18 cellular contexts compared by ENCODE assay signal in the genomic region with DNA sequence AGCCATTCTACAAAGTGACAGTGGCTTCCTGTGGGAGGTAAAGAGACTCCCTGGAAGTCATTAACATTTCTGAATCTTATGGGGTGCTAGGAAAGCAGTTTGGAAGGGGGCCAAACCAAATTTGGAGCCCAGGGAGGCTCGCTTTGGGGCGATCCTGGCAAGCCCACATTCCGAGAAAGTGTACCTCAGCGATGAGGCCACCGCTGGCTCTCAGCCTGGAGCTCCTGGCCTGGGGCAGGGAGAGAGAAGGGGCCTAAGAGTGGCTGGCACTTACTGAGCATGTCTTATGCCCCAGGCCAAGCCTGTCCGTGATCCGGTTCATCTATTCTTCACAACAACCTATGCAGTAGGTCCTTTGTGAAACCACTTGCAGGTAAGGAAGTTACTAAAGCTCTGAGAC.
"Had no signal": no experiment of that assay in that cellular context is flagged by ENCODE, and none has a peak within 500 bp of the region (broad histone marks: within the 10 kb centered on the region; RNA-seq: fewer than 3 reads in every experiment).

No MANE protein-coding gene starts in this region.

- H3K4me3 Mint-ChIP-seq: activated naive CD8-positive, alpha-beta T cell treated with anti-CD3 and anti-CD28 coated beads, Interleukin-2, amount 50 U/mL, for 24 hours; nephron had no signal

- DNase-seq: activated CD4-positive, alpha-beta T cell treated with anti-CD3 and anti-CD28 coated beads, Interleukin-2, amount 50 U/mL, for 4 hours; activated naive CD4-positive, alpha-beta T cell treated with Interleukin-2 at 50 U/mL for 16 hours; activated naive CD8-positive, alpha-beta T cell treated with anti-CD3 and anti-CD28 coated beads, Interleukin-2, amount 50 U/mL, for 24 hours; activated T-cell treated with anti-CD3 and anti-CD28 coated beads for 4 hours; heart right ventricle; left ventricle myocardium inferior; mesendoderm; occipital lobe; psoas muscle; right lobe of liver; stimulated activated CD4-positive, alpha-beta T cell treated with anti-CD3 and anti-CD28 coated beads, Interleukin-4, amount 100 ng/mL, for 4 hours; stimulated activated CD8-positive, alpha-beta memory T cell treated with anti-CD3 and anti-CD28 coated beads, Interleukin-4, amount 100 ng/mL, for 48 hours; stimulated activated naive CD4-positive, alpha-beta T cell treated with Interleukin-2 at 50 U/mL for 16 hours; substantia nigra; transverse colon had no signal

- H3K4me1 Mint-ChIP-seq: activated naive CD8-positive, alpha-beta T cell treated with anti-CD3 and anti-CD28 coated beads, Interleukin-2, amount 50 U/mL, for 24 hours had no signal

- H3K4me3 ChIP-seq: gastroesophageal sphincter, heart right ventricle, left ventricle myocardium inferior, psoas muscle, right lobe of liver, smooth muscle cell, transverse colon had no signal

- H3K4me1 ChIP-seq: gastroesophageal sphincter, heart right ventricle, left ventricle myocardium inferior, psoas muscle, right lobe of liver, transverse colon had no signal

- H3K9me3 ChIP-seq: gastroesophageal sphincter, heart right ventricle, left ventricle myocardium inferior, psoas muscle, right lobe of liver, transverse colon had no signal

- H3K4me2 ChIP-seq: smooth muscle cell had no signal

- H3K27me3 Mint-ChIP-seq: activated naive CD8-positive, alpha-beta T cell treated with anti-CD3 and anti-CD28 coated beads, Interleukin-2, amount 50 U/mL, for 24 hours had no signal

- H3K27ac Mint-ChIP-seq: activated naive CD8-positive, alpha-beta T cell treated with anti-CD3 and anti-CD28 coated beads, Interleukin-2, amount 50 U/mL, for 24 hours; nephron had no signal

- H3K36me3 ChIP-seq: gastroesophageal sphincter, heart right ventricle, left ventricle myocardium inferior, right lobe of liver, transverse colon had no signal

- H3K27me3 ChIP-seq: gastroesophageal sphincter, right lobe of liver, transverse colon had no signal

- H3K9me3 Mint-ChIP-seq: activated naive CD8-positive, alpha-beta T cell treated with anti-CD3 and anti-CD28 coated beads, Interleukin-2, amount 50 U/mL, for 24 hours; nephron had no signal

- H3K27ac ChIP-seq: gastroesophageal sphincter, heart right ventricle, left ventricle myocardium inferior, psoas muscle, right lobe of liver, transverse colon had no signal

- ATAC-seq: activated naive CD8-positive, alpha-beta T cell treated with anti-CD3 and anti-CD28 coated beads, Interleukin-2, amount 50 U/mL, for 24 hours; gastroesophageal sphincter; heart right ventricle; psoas muscle; right lobe of liver had no signal
